In genomic region chr5:172696171-172696849, GRCh38 we compare ENCODE assay signal across 11 cellular contexts. TPM values are rescaled to one million over a fixed set of nuclear protein-coding genes. Genes with fewer than 3 reads are reported as not detected.
DNase-seq lines count a peak whose midpoint lies in the region; ATAC-seq and TF ChIP-seq lines count a peak whose summit lies in the region.
"Had no signal": no experiment of that assay in that cellular context is flagged by ENCODE, and none has a peak within 500 bp of the region (broad histone marks: within the 10 kb centered on the region; RNA-seq: fewer than 3 reads in every experiment).

No MANE protein-coding gene starts in this region.

- no peak for DNase-seq in CD4-positive, CD25-positive, alpha-beta regulatory T cell
- DNase-seq in activated B cell treated with CpG ODN at 0.5 μM for 24 hours (no peak), left ventricle myocardium superior (peak; percentile 84), sciatic nerve (ENCODE audit: low spot score) (no peak), SJCRH30 (no peak)
- DNase-seq in stimulated activated CD4-positive, alpha-beta T cell treated with anti-CD3 and anti-CD28 coated beads, Interleukin-12 subunit alpha, Interleukin-12 subunit beta, amount 100 ng/mL, for 4 hours = no peak
- DNase-seq: amniotic stem cell, NCI-H1092, NCI-H774 had no signal

- peak overlapping the region in 1 of 3 donors; percentile 96 for H3K27ac Mint-ChIP-seq in CD4-positive, CD25-positive, alpha-beta regulatory T cell
- H3K27ac Mint-ChIP-seq in activated B cell treated with CpG ODN at 0.5 μM for 24 hours = no peak overlapping the region
- no peak overlapping the region for H3K27ac Mint-ChIP-seq in activated T-helper 17 cell treated with anti-CD3 and anti-CD28 coated beads, Interleukin-2, amount 50 U/mL, for 72 hours

- no peak overlapping the region for H3K27ac ChIP-seq in CD4-positive, CD25-positive, alpha-beta regulatory T cell (ENCODE audit: insufficient read depth, low read length, poor library complexity, severe bottlenecking)
- no peak overlapping the region for H3K27ac ChIP-seq in SJCRH30

- POLR2A ChIA-PET in activated B cell treated with CpG ODN at 0.5 μM for 24 hours (lab: Charles Lee) = no interaction called here

- TF ChIP-seq CTCF in activated B cell treated with CpG ODN at 0.5 μM for 24 hours (IDR thresholded peaks at IDR 0.05) = no peak

- H3K36me3 Mint-ChIP-seq in CD4-positive, CD25-positive, alpha-beta regulatory T cell = no peaks in the 10 kb centered on the region
- no peaks in the 10 kb centered on the region for H3K36me3 Mint-ChIP-seq in activated B cell treated with CpG ODN at 0.5 μM for 24 hours (ENCODE audit: low read depth)
- no peaks in the 10 kb centered on the region for H3K36me3 Mint-ChIP-seq in activated T-helper 17 cell treated with anti-CD3 and anti-CD28 coated beads, Interleukin-2, amount 50 U/mL, for 72 hours (ENCODE audit: low read depth)

- peaks cover 21% of the 10 kb centered on the region for H3K27me3 Mint-ChIP-seq in CD4-positive, CD25-positive, alpha-beta regulatory T cell
- peaks cover 7% of the 10 kb centered on the region for H3K27me3 Mint-ChIP-seq in activated B cell treated with CpG ODN at 0.5 μM for 24 hours
- peaks cover 6% of the 10 kb centered on the region for H3K27me3 Mint-ChIP-seq in activated T-helper 17 cell treated with anti-CD3 and anti-CD28 coated beads, Interleukin-2, amount 50 U/mL, for 72 hours

- peaks cover 10% of the 10 kb centered on the region for H3K4me1 ChIP-seq in CD4-positive, CD25-positive, alpha-beta regulatory T cell (ENCODE audit: control insufficient read depth, insufficient read depth, low read length, poor library complexity, severe bottlenecking)
- H3K4me1 ChIP-seq in SJCRH30 = peaks cover 21% of the 10 kb centered on the region

- peaks cover 0 to 16% (median 12%) of the 10 kb centered on the region in 4 donors for H3K4me1 Mint-ChIP-seq in CD4-positive, CD25-positive, alpha-beta regulatory T cell
- H3K4me1 Mint-ChIP-seq in activated B cell treated with CpG ODN at 0.5 μM for 24 hours = peaks cover 10% of the 10 kb centered on the region
- H3K4me1 Mint-ChIP-seq in activated T-helper 17 cell treated with anti-CD3 and anti-CD28 coated beads, Interleukin-2, amount 50 U/mL, for 72 hours = peaks cover 5% of the 10 kb centered on the region

- H3K4me3 ChIP-seq in CD4-positive, CD25-positive, alpha-beta regulatory T cell (ENCODE audit: low read depth, low read length) = no peak overlapping the region
- no peak overlapping the region for H3K4me3 ChIP-seq in SJCRH30

- CTCF ChIA-PET in activated B cell treated with CpG ODN at 0.5 μM for 24 hours (lab: Charles Lee) = interaction anchor here (0.9 to 2.6 kb wide), 7 partner anchors 11 to 784 kb away, joined by 3 to 18 read pairs (median 5); no protein-coding TSS in a partner anchor

- ATAC-seq in CD4-positive, CD25-positive, alpha-beta regulatory T cell (ENCODE audit: low read depth in 2 of 2) = no peak
- no peak for ATAC-seq in activated B cell treated with CpG ODN at 0.5 μM for 24 hours (ENCODE audit: low read depth)
- peak; percentile 40 for ATAC-seq in left ventricle myocardium superior
- ATAC-seq in sciatic nerve = peak; percentile 47
- no peak for ATAC-seq in HG03469 (IDR thresholded peaks at IDR 0.05; ENCODE audit: unreplicated experiment)
- ATAC-seq in activated T-helper 17 cell treated with anti-CD3 and anti-CD28 coated beads, Interleukin-2, amount 50 U/mL, for 72 hours (replicated peaks) = no peak

- H3K36me3 ChIP-seq in CD4-positive, CD25-positive, alpha-beta regulatory T cell (ENCODE audit: control insufficient read depth, insufficient read depth, low read length) = no peaks in the 10 kb centered on the region
- no peaks in the 10 kb centered on the region for H3K36me3 ChIP-seq in SJCRH30

- H3K9me3 ChIP-seq in CD4-positive, CD25-positive, alpha-beta regulatory T cell (ENCODE audit: control insufficient read depth in 2 of 2, low read length in 2 of 2) = no peaks in the 10 kb centered on the region
- H3K9me3 ChIP-seq in SJCRH30 (replicated peaks) = no peaks in the 10 kb centered on the region

- peaks cover 3% of the 10 kb centered on the region for H3K27me3 ChIP-seq in CD4-positive, CD25-positive, alpha-beta regulatory T cell (ENCODE audit: control insufficient read depth, insufficient read depth, low read length)
- H3K27me3 ChIP-seq in SJCRH30 = no peaks in the 10 kb centered on the region

- H3K4me3 Mint-ChIP-seq in CD4-positive, CD25-positive, alpha-beta regulatory T cell = peak overlapping the region in 3 of 4 donors; percentile 29 to 94 (median 71)
- H3K4me3 Mint-ChIP-seq in activated B cell treated with CpG ODN at 0.5 μM for 24 hours = peak overlapping the region; percentile 89
- H3K4me3 Mint-ChIP-seq in activated T-helper 17 cell treated with anti-CD3 and anti-CD28 coated beads, Interleukin-2, amount 50 U/mL, for 72 hours = no peak overlapping the region

- intact Hi-C loops in activated B cell treated with CpG ODN at 0.5 μM for 24 hours (cut with micrococcal nuclease) = loop anchor here (2.0 to 5.0 kb wide), 5 partner anchors 404 to 1278 kb away; partner anchors contain the start of gene FGF18
- intact Hi-C loops in left ventricle myocardium superior (cut with micrococcal nuclease) = loop anchor here (5.0 to 10.0 kb wide), 2 partner anchors 52 to 219 kb away; partner anchors contain the start of gene NEURL1B
- intact Hi-C loops in sciatic nerve (cut with DNase I) = loop anchor here (2.0 kb wide), 2 partner anchors 54 to 218 kb away; no protein-coding TSS in a partner anchor

- no peaks in the 10 kb centered on the region for H3K9me3 Mint-ChIP-seq in CD4-positive, CD25-positive, alpha-beta regulatory T cell
- no peaks in the 10 kb centered on the region for H3K9me3 Mint-ChIP-seq in activated B cell treated with CpG ODN at 0.5 μM for 24 hours
- no peaks in the 10 kb centered on the region for H3K9me3 Mint-ChIP-seq in activated T-helper 17 cell treated with anti-CD3 and anti-CD28 coated beads, Interleukin-2, amount 50 U/mL, for 72 hours

RNA-seq across cellular contexts. Expression of gene NEURL1B, which starts 55.2 kb away (rescaled TPM):
- 0.22 TPM for total RNA-seq in CD4-positive, CD25-positive, alpha-beta regulatory T cell
- not detected for polyA plus RNA-seq in CD4-positive, CD25-positive, alpha-beta regulatory T cell
- total RNA-seq in activated B cell treated with CpG ODN at 0.5 μM for 24 hours (0.07 and 0.09 TPM in 2 replicates), left ventricle myocardium superior (32.0 TPM), sciatic nerve (53.7 TPM)
- 17.8 and 18.8 TPM in 2 replicates for total RNA-seq in SJCRH30 (2014; rRNA removed; shearing (Covaris generic))
- total RNA-seq in activated T-helper 17 cell treated with anti-CD3 and anti-CD28 coated beads, Interleukin-2, amount 50 U/mL, for 72 hours = 1 to 10 TPM in 1 of 2 donors, under 1 TPM in 1; 0.52 to 1.2 TPM

Comparison
In these comparisons a context has a peak if more than half of its experiments do, and no peak if none do; other contexts are left out.
1. ATAC-seq: peak in left ventricle myocardium superior (single experiment) and sciatic nerve (single experiment); none in CD4-positive, CD25-positive, alpha-beta regulatory T cell (0 of 2), activated B cell treated with CpG ODN at 0.5 μM for 24 hours (single experiment), HG03469 (single experiment) and activated T-helper 17 cell treated with anti-CD3 and anti-CD28 coated beads, Interleukin-2, amount 50 U/mL, for 72 hours (single experiment).